In genomic region chr2:217360781-217361485, GRCh38 we compare ENCODE assay signal across 1 cellular context.
TF ChIP-seq lines count a peak whose summit lies in the region.

No MANE protein-coding gene starts in this region.

TF ChIP-seq in K562, 482 proteins besides CTCF, POLR2A, EP300 and RAD21 (continued from another document and continues in another):
- TF ChIP-seq PATZ1 (CRISPR knock-in tag; IDR thresholded peaks at IDR 0.05; ENCODE audit: borderline replicate concordance) (no peak), ZNF79 (CRISPR knock-in tag; IDR thresholded peaks at IDR 0.05; ENCODE audit: low read depth) (no peak), THAP7 (CRISPR knock-in tag; IDR thresholded peaks at IDR 0.05) (no peak), PHF8 (IDR thresholded peaks at IDR 0.05; ENCODE audit: borderline replicate concordance, low read length) (no peak), GTF2B (IDR thresholded peaks at IDR 0.05; ENCODE audit: extremely low read depth, insufficient read length) (no peak), ATF4 (CRISPR knock-in tag; IDR thresholded peaks at IDR 0.05) (no peak), ZBTB26 (CRISPR knock-in tag; IDR thresholded peaks at IDR 0.05) (no peak), RAD51 (IDR thresholded peaks at IDR 0.05; ENCODE audit: borderline replicate concordance, low read depth) (no peak), ZNF224 (CRISPR knock-in tag; IDR thresholded peaks at IDR 0.05) (no peak), LARP7 (IDR thresholded peaks at IDR 0.05) (no peak), JUND (IDR thresholded peaks at IDR 0.05; ENCODE audit: borderline replicate concordance, low read depth, low read length) (peak; percentile 54), JUND (tag; IDR thresholded peaks at IDR 0.05; ENCODE audit: borderline replicate concordance, low read depth, low read length) (peak; percentile 36; the same call in 1 of the 3 replicates), ZBTB43 (CRISPR knock-in tag; IDR thresholded peaks at IDR 0.05) (no peak), ELK1 (CRISPR knock-in tag; IDR thresholded peaks at IDR 0.05) (no peak), NR2F6 (CRISPR knock-in tag; IDR thresholded peaks at IDR 0.05) (no peak), HMG20A (CRISPR knock-in tag; conservative IDR thresholded peaks at IDR 0.05) (no peak), MECOM (CRISPR knock-in tag; IDR thresholded peaks at IDR 0.05) (peak; percentile 81; the same call in 1 of the 2 replicates), SMARCE1 (IDR thresholded peaks at IDR 0.05) (no peak), HNRNPLL (IDR thresholded peaks at IDR 0.05; ENCODE audit: low read depth, low read length, poor library complexity, severe bottlenecking) (no peak), TCFL5 (CRISPR knock-in tag; conservative IDR thresholded peaks at IDR 0.05) (no peak), ZNF551 (CRISPR knock-in tag; IDR thresholded peaks at IDR 0.05) (no peak), POLR3A (IDR thresholded peaks at IDR 0.05; ENCODE audit: borderline replicate concordance, extremely low read depth, insufficient read depth, insufficient read length) (no peak), ZNF778 (CRISPR knock-in tag; IDR thresholded peaks at IDR 0.05) (no peak), NCOA2 (IDR thresholded peaks at IDR 0.05; ENCODE audit: partially characterized antibody in 2 of 2) (no peak), E4F1 (CRISPR knock-in tag; IDR thresholded peaks at IDR 0.05; ENCODE audit: borderline replicate concordance) (no peak), RBM39 (optimal IDR thresholded peaks at IDR 0.05; ENCODE audit: low read depth, low read length) (no peak), TAL1 (IDR thresholded peaks at IDR 0.05) (no peak), TAF1 (IDR thresholded peaks at IDR 0.05; ENCODE audit: control insufficient read depth, extremely low read depth, insufficient read depth, low read length, severe bottlenecking) (no peak), SUPT5H (IDR thresholded peaks at IDR 0.05) (no peak), U2AF2 (optimal IDR thresholded peaks at IDR 0.05; ENCODE audit: low read depth, low read length) (no peak), ID3 (CRISPR knock-in tag; IDR thresholded peaks at IDR 0.05) (no peak), ID3 (tag; IDR thresholded peaks at IDR 0.05) (no peak), RBBP5 (IDR thresholded peaks at IDR 0.05; ENCODE audit: borderline replicate concordance, insufficient read depth, low read length, poor library complexity, severe bottlenecking) (no peak), HBP1 (CRISPR knock-in tag; IDR thresholded peaks at IDR 0.05) (no peak), GABPA (tag; conservative IDR thresholded peaks at IDR 0.05; ENCODE audit: low read depth) (no peak), ZNF274 (IDR thresholded peaks at IDR 0.05; ENCODE audit: borderline replicate concordance, low read depth, low read length) (no peak), FOXP1 (CRISPR knock-in tag; IDR thresholded peaks at IDR 0.05) (no peak), PREB (CRISPR knock-in tag; IDR thresholded peaks at IDR 0.05) (no peak), THRA (IDR thresholded peaks at IDR 0.05) (no peak), FOSL1 (tag; conservative IDR thresholded peaks at IDR 0.05) (peak; percentile 80), E2F8 (IDR thresholded peaks at IDR 0.05; ENCODE audit: low read depth, partially characterized antibody) (no peak), MITF (IDR thresholded peaks at IDR 0.05) (no peak)
